16 cellular contexts compared by ENCODE assay signal in genomic region chr6:21610376-21610775, GRCh38.
DNase-seq lines count a peak whose midpoint lies in the region; ATAC-seq and TF ChIP-seq lines count a peak whose summit lies in the region.
"Had no signal": no experiment of that assay in that cellular context is flagged by ENCODE, and none has a peak within 500 bp of the region (broad histone marks: within the 10 kb centered on the region; RNA-seq: fewer than 3 reads in every experiment).

No MANE protein-coding gene starts in this region.

- ATAC-seq in GM19372 (IDR thresholded peaks at IDR 0.05; ENCODE audit: low read depth, unreplicated experiment) (peak; percentile 78), HG02870 (IDR thresholded peaks at IDR 0.05; ENCODE audit: unreplicated experiment) (peak; percentile 90)
- no peak for ATAC-seq in stimulated activated effector memory CD8-positive, alpha-beta T cell treated with anti-CD3 and anti-CD28 coated beads, Interleukin-12 subunit alpha, Interleukin-12 subunit beta, amount 100 ng/mL, for 72 hours
- ATAC-seq: gastrocnemius medialis had no signal

- in situ Hi-C loops in KBM-7 (cut with MboI; ENCODE audit: low pct_unique_long_range_greater_than_20kb, low sequenced_read_pairs) = no loop called here

- H3K27ac Mint-ChIP-seq in stimulated activated effector memory CD8-positive, alpha-beta T cell treated with anti-CD3 and anti-CD28 coated beads, Interleukin-12 subunit alpha, Interleukin-12 subunit beta, amount 100 ng/mL, for 72 hours = no peak overlapping the region
- H3K27ac Mint-ChIP-seq: activated naive CD8-positive, alpha-beta T cell treated with anti-CD3 and anti-CD28 coated beads, Interleukin-2, amount 10 ng/mL, durations not matched to agents 7 days and 5 days; neural progenitor cell had no signal

- DNase-seq in GM12865 (ENCODE audit: low read depth) (peak; percentile 35), KBM-7 (peak; percentile 55), D341Med (ENCODE audit: low spot score) (no peak), activated gamma-delta T cell (lab: John Stamatoyannopoulos, UW) (no peak)
- no peak for DNase-seq in activated effector memory CD4-positive, alpha-beta T cell treated with anti-CD3 and anti-CD28 coated beads, Interleukin-2, amount 50 U/mL, for 16 hours
- DNase-seq in stimulated activated effector memory CD8-positive, alpha-beta T cell treated with anti-CD3 and anti-CD28 coated beads, Interleukin-12 subunit alpha, Interleukin-12 subunit beta, amount 100 ng/mL, for 72 hours (ENCODE audit: low spot score in 2 of 2) = no peak
- DNase-seq: activated naive CD8-positive, alpha-beta T cell treated with anti-CD3 and anti-CD28 coated beads, Interleukin-2, amount 10 ng/mL, durations not matched to agents 7 days and 5 days; gastrocnemius medialis; GDM1; GM23248; NCI-H345; spleen had no signal

- H3K4me3 ChIP-seq in GM12865 (ENCODE audit: low read depth, low read length) = no peak overlapping the region
- H3K4me3 ChIP-seq: gastrocnemius medialis, GM23248, neural progenitor cell, SJSA1, spleen had no signal

- no peak for TF ChIP-seq CTCF in GM12865 (IDR thresholded peaks at IDR 0.05; ENCODE audit: insufficient read depth, low read depth, low read length, missing control alignments)

- H3K9me3 Mint-ChIP-seq in stimulated activated effector memory CD8-positive, alpha-beta T cell treated with anti-CD3 and anti-CD28 coated beads, Interleukin-12 subunit alpha, Interleukin-12 subunit beta, amount 100 ng/mL, for 72 hours = no peaks in the 10 kb centered on the region
- H3K9me3 Mint-ChIP-seq: activated naive CD8-positive, alpha-beta T cell treated with anti-CD3 and anti-CD28 coated beads, Interleukin-2, amount 10 ng/mL, durations not matched to agents 7 days and 5 days had no signal

- no peaks in the 10 kb centered on the region for H3K36me3 Mint-ChIP-seq in stimulated activated effector memory CD8-positive, alpha-beta T cell treated with anti-CD3 and anti-CD28 coated beads, Interleukin-12 subunit alpha, Interleukin-12 subunit beta, amount 100 ng/mL, for 72 hours
- H3K36me3 Mint-ChIP-seq: activated naive CD8-positive, alpha-beta T cell treated with anti-CD3 and anti-CD28 coated beads, Interleukin-2, amount 10 ng/mL, durations not matched to agents 7 days and 5 days had no signal

- H3K4me1 Mint-ChIP-seq in stimulated activated effector memory CD8-positive, alpha-beta T cell treated with anti-CD3 and anti-CD28 coated beads, Interleukin-12 subunit alpha, Interleukin-12 subunit beta, amount 100 ng/mL, for 72 hours = no peaks in the 10 kb centered on the region
- H3K4me1 Mint-ChIP-seq: activated naive CD8-positive, alpha-beta T cell treated with anti-CD3 and anti-CD28 coated beads, Interleukin-2, amount 10 ng/mL, durations not matched to agents 7 days and 5 days had no signal

- H3K4me3 Mint-ChIP-seq in stimulated activated effector memory CD8-positive, alpha-beta T cell treated with anti-CD3 and anti-CD28 coated beads, Interleukin-12 subunit alpha, Interleukin-12 subunit beta, amount 100 ng/mL, for 72 hours = no peak overlapping the region
- H3K4me3 Mint-ChIP-seq: activated naive CD8-positive, alpha-beta T cell treated with anti-CD3 and anti-CD28 coated beads, Interleukin-2, amount 10 ng/mL, durations not matched to agents 7 days and 5 days; neural progenitor cell had no signal

Comparison
In these comparisons a context has a peak if more than half of its experiments do, and no peak if none do; other contexts are left out.
1. DNase-seq: peak in GM12865 (single experiment) and KBM-7 (single experiment); none in activated effector memory CD4-positive, alpha-beta T cell treated with anti-CD3 and anti-CD28 coated beads, Interleukin-2, amount 50 U/mL, for 16 hours (single experiment), D341Med (single experiment), stimulated activated effector memory CD8-positive, alpha-beta T cell treated with anti-CD3 and anti-CD28 coated beads, Interleukin-12 subunit alpha, Interleukin-12 subunit beta, amount 100 ng/mL, for 72 hours (0 of 2) and activated gamma-delta T cell (single experiment).